ENCODE assay signal across 20 cellular contexts in the genomic region with DNA sequence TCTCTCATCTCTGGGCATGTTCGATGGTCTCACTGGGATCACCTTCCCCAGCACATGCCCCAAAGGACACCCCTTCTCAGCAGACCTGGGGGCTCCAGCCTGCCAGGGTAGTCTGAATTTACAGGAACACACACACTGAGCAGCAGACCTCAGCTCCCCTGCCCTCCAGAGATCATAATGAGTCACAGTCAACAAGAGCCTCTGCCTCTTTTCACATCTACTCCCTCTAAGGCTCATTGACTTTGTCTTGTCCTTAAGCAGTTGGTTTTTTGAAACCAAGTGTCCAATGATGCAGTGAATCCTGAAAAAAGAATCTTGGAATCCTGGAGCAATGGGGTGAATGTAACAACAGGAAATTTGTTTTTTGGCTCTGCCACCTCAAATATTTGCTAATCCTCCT. TPM values are rescaled to one million over a fixed set of nuclear protein-coding genes. Genes with fewer than 3 reads are reported as not detected.
"Had no signal": no experiment of that assay in that cellular context is flagged by ENCODE, and none has a peak within 500 bp of the region (broad histone marks: within the 10 kb centered on the region; RNA-seq: fewer than 3 reads in every experiment).

No MANE protein-coding gene starts in this region.

- H3K4me1 ChIP-seq: esophagus muscularis mucosa, gastroesophageal sphincter, heart right ventricle, prostate gland, right atrium auricular region, tibial artery had no signal

- H3K27ac ChIP-seq: esophagus muscularis mucosa, gastroesophageal sphincter, heart right ventricle, neutrophil, ovary, prostate gland, right atrium auricular region, tibial artery had no signal

- ATAC-seq: activated CD8-positive, alpha-beta T cell treated with anti-CD3 and anti-CD28 coated beads, Interleukin-2, amount 10 ng/mL, durations not matched to agents 7 days and 5 days; activated naive CD4-positive, alpha-beta T cell treated with anti-CD3 and anti-CD28 coated beads, Interleukin-2, amount 50 U/mL, for 72 hours; gastroesophageal sphincter; heart right ventricle; left ventricle myocardium superior had no signal

- H3K36me3 ChIP-seq: esophagus muscularis mucosa, gastroesophageal sphincter, heart right ventricle, neutrophil, ovary, prostate gland, right atrium auricular region, tibial artery had no signal

- H3K4me3 ChIP-seq: esophagus muscularis mucosa, gastroesophageal sphincter, heart right ventricle, ovary, prostate gland, right atrium auricular region, tibial artery had no signal

- DNase-seq: activated CD4-positive, alpha-beta T cell treated with anti-CD3 and anti-CD28 coated beads, Interleukin-2, amount 50 U/mL, for 1 hour; activated CD4-positive, CD25-positive, alpha-beta regulatory T cell treated with anti-CD3 and anti-CD28 coated beads, Interleukin-2, amount 50 U/mL, for 72 hours; activated CD8-positive, alpha-beta T cell treated with anti-CD3 and anti-CD28 coated beads, Interleukin-2, amount 10 ng/mL, durations not matched to agents 7 days and 5 days; activated gamma-delta T cell treated with Interleukin-2 at 50 U/mL for 16 hours; effector memory CD4-positive, alpha-beta T cell; heart right ventricle; kidney; left ventricle myocardium superior; ovary; stimulated activated CD4-positive, alpha-beta T cell treated with anti-CD3 and anti-CD28 coated beads, Interleukin-12 subunit alpha, Interleukin-12 subunit beta, amount 100 ng/mL, for 4 hours; stimulated activated CD4-positive, alpha-beta T cell treated with anti-CD3 and anti-CD28 coated beads, Interleukin-4, amount 100 ng/mL, for 4 hours; tibial artery had no signal

- H3K9me3 ChIP-seq: esophagus muscularis mucosa, gastroesophageal sphincter, heart right ventricle, neutrophil, ovary, prostate gland, right atrium auricular region, tibial artery had no signal

- H3K27me3 ChIP-seq: esophagus muscularis mucosa, ovary, right atrium auricular region, tibial artery had no signal

RNA-seq across cellular contexts. Expression of gene GABBR2, which starts 20.8 kb away (rescaled TPM):
- total RNA-seq: activated CD8-positive, alpha-beta T cell treated with anti-CD3 and anti-CD28 coated beads, Interleukin-2, amount 10 ng/mL, durations not matched to agents 7 days and 5 days; activated naive CD4-positive, alpha-beta T cell treated with anti-CD3 and anti-CD28 coated beads, Interleukin-2, amount 50 U/mL, for 72 hours; activated T-helper 1 cell treated with anti-CD3 and anti-CD28 coated beads, Interleukin-12 subunit alpha, Interleukin-12 subunit beta, Interleukin-2, Interleukin-4 antibody, amounts not matched to agents 30 ng/mL and 10 ng/mL and 1 ng/mL, durations not matched to agents 14 hours and 24 hours and 36 hours; T-helper 2 cell treated with Interferon-gamma antibody and Interleukin-4, amounts not matched to agents 100 ng/mL and 5 ng/mL, for 36 hours had no signal
